14 cellular contexts compared by ENCODE assay signal in genomic region chr19:34184880-34185491, GRCh38. TPM values are rescaled to one million over a fixed set of nuclear protein-coding genes. Genes with fewer than 3 reads are reported as not detected.
DNase-seq lines count a peak whose midpoint lies in the region; ATAC-seq lines count a peak whose summit lies in the region.
"Had no signal": no experiment of that assay in that cellular context is flagged by ENCODE, and none has a peak within 500 bp of the region (broad histone marks: within the 10 kb centered on the region; RNA-seq: fewer than 3 reads in every experiment).

No MANE protein-coding gene starts in this region.

- WGBS in right cardiac atrium: 38% methylated on average over 6 of the region's 6 CpGs

- no peak for DNase-seq in stimulated activated naive CD8-positive, alpha-beta T cell treated with anti-CD3 and anti-CD28 coated beads, Interleukin-15, Interleukin-2, amounts not matched to agents 100 U/mL and 50 U/mL, for 24 hours
- DNase-seq in right cardiac atrium (no peak), NCI-H524 treated with DMSO at 0.1 percent for 48 hours (lab: John Stamatoyannopoulos, UW) (no peak), NCI-H1694 (lab: John Stamatoyannopoulos, UW) (no peak), iPS-NIHi7 (ENCODE audit: extremely low spot score) (no peak)
- DNase-seq in stimulated activated CD4-positive, alpha-beta T cell treated with anti-CD3 and anti-CD28 coated beads, Interleukin-2, amount 100 ng/mL, for 48 hours: no peak
- DNase-seq: DMS 273 treated with DMSO at 0.1 percent for 48 hours, dorsolateral prefrontal cortex, HCEC 1CT, NCI-H2081 treated with DMSO at 0.1 percent for 48 hours, occipital lobe had no signal

- peaks cover 25% of the 10 kb centered on the region for H3K36me3 Mint-ChIP-seq in stimulated activated naive CD8-positive, alpha-beta T cell treated with anti-CD3 and anti-CD28 coated beads, Interleukin-15, Interleukin-2, amounts not matched to agents 100 ng/mL and 50 ng/mL, for 24 hours (ENCODE audit: low read depth)
- peaks cover 45% of the 10 kb centered on the region for H3K36me3 Mint-ChIP-seq in activated T-helper 17 cell treated with anti-CD3 and anti-CD28 coated beads, Interleukin-2, amount 50 U/mL, for 72 hours (ENCODE audit: low read depth)

- H3K4me3 ChIP-seq in right cardiac atrium (ENCODE audit: low read length): peak overlapping the region; percentile 2
- H3K4me3 ChIP-seq: SJSA1 had no signal

- H3K27ac Mint-ChIP-seq in stimulated activated naive CD8-positive, alpha-beta T cell treated with anti-CD3 and anti-CD28 coated beads, Interleukin-15, Interleukin-2, amounts not matched to agents 100 ng/mL and 50 ng/mL, for 24 hours: peak overlapping the region; percentile 23
- H3K27ac Mint-ChIP-seq in activated T-helper 17 cell treated with anti-CD3 and anti-CD28 coated beads, Interleukin-2, amount 50 U/mL, for 72 hours: peak overlapping the region; percentile 10

- intact Hi-C loops in right cardiac atrium (cut with DNase I): no loop called here

- peak overlapping the region; percentile 6 for H3K4me3 Mint-ChIP-seq in stimulated activated naive CD8-positive, alpha-beta T cell treated with anti-CD3 and anti-CD28 coated beads, Interleukin-15, Interleukin-2, amounts not matched to agents 100 ng/mL and 50 ng/mL, for 24 hours
- H3K4me3 Mint-ChIP-seq in activated T-helper 17 cell treated with anti-CD3 and anti-CD28 coated beads, Interleukin-2, amount 50 U/mL, for 72 hours: peak overlapping the region; percentile 50

- H3K9me3 ChIP-seq in right cardiac atrium (ENCODE audit: control insufficient read depth, low read length): no peaks in the 10 kb centered on the region
- H3K9me3 ChIP-seq: SJSA1 had no signal

- H3K27me3 ChIP-seq in right cardiac atrium (ENCODE audit: control insufficient read depth, insufficient read depth): no peaks in the 10 kb centered on the region
- H3K27me3 ChIP-seq: dorsolateral prefrontal cortex, SJSA1 had no signal

- H3K27ac ChIP-seq in right cardiac atrium (ENCODE audit: low read length): no peak overlapping the region
- H3K27ac ChIP-seq: SJSA1 had no signal

- no peaks in the 10 kb centered on the region for H3K27me3 Mint-ChIP-seq in stimulated activated naive CD8-positive, alpha-beta T cell treated with anti-CD3 and anti-CD28 coated beads, Interleukin-15, Interleukin-2, amounts not matched to agents 100 ng/mL and 50 ng/mL, for 24 hours
- no peaks in the 10 kb centered on the region for H3K27me3 Mint-ChIP-seq in activated T-helper 17 cell treated with anti-CD3 and anti-CD28 coated beads, Interleukin-2, amount 50 U/mL, for 72 hours

- ATAC-seq in stimulated activated naive CD8-positive, alpha-beta T cell treated with anti-CD3 and anti-CD28 coated beads, Interleukin-15, Interleukin-2, amounts not matched to agents 100 U/mL and 50 U/mL, for 24 hours: no peak
- ATAC-seq in activated T-helper 17 cell treated with anti-CD3 and anti-CD28 coated beads, Interleukin-2, amount 50 U/mL, for 72 hours (replicated peaks): no peak
- ATAC-seq in right cardiac atrium: no peak

- H3K4me1 Mint-ChIP-seq in stimulated activated naive CD8-positive, alpha-beta T cell treated with anti-CD3 and anti-CD28 coated beads, Interleukin-15, Interleukin-2, amounts not matched to agents 100 ng/mL and 50 ng/mL, for 24 hours (ENCODE audit: low read depth): peaks cover 75% of the 10 kb centered on the region
- H3K4me1 Mint-ChIP-seq in activated T-helper 17 cell treated with anti-CD3 and anti-CD28 coated beads, Interleukin-2, amount 50 U/mL, for 72 hours: peaks cover 54% of the 10 kb centered on the region

- peaks cover 18% of the 10 kb centered on the region for H3K4me1 ChIP-seq in right cardiac atrium (ENCODE audit: control insufficient read depth, insufficient read depth, low read length)

- no peaks in the 10 kb centered on the region for H3K9me3 Mint-ChIP-seq in stimulated activated naive CD8-positive, alpha-beta T cell treated with anti-CD3 and anti-CD28 coated beads, Interleukin-15, Interleukin-2, amounts not matched to agents 100 ng/mL and 50 ng/mL, for 24 hours
- H3K9me3 Mint-ChIP-seq in activated T-helper 17 cell treated with anti-CD3 and anti-CD28 coated beads, Interleukin-2, amount 50 U/mL, for 72 hours: no peaks in the 10 kb centered on the region

RNA-seq across cellular contexts. Expression of gene LSM14A, which starts 12.7 kb away (rescaled TPM):
- 100 to 1,000 TPM in 1 of 2 donors, 10 to 100 TPM in 1; 88.5 to 105 TPM for total RNA-seq in activated T-helper 17 cell treated with anti-CD3 and anti-CD28 coated beads, Interleukin-2, amount 50 U/mL, for 72 hours
- 10 to 100 TPM; 70.8 to 91.4 (median 78.4) TPM for total RNA-seq in right cardiac atrium
- 50.7 TPM for polyA plus RNA-seq in right cardiac atrium
